1 cellular context compared by ENCODE assay signal in the genomic region with DNA sequence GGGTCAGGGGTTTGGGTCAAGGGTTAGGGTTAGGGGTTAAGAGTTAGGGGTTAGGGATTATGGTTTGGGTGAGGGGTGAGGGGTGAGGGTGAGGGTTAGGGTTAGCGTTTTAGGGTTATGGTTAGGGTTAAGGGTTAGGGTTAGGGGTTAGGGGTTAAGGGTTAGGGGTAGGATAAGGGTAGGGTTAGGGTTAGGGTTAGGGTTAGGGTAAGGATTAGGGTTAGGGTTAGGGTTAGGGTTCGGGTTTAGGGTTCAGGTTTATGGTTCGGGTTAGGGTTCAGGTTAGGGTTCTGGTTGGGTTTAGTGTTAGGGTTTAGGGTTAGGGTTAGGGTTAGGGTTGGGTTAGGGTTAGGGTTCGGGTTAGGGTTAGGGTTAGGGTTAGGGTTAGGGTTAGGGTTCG.
A peak's percentile ranks its signal among the peaks of the same experiment; 100 is the strongest.
TF ChIP-seq lines count a peak whose summit lies in the region.

No MANE protein-coding gene starts in this region.

TF ChIP-seq in K562, 482 proteins besides CTCF, POLR2A, EP300 and RAD21 (continued from another document):
- TF ChIP-seq BCLAF1 (IDR thresholded peaks at IDR 0.05; ENCODE audit: borderline replicate concordance in 1 of 2, control insufficient read depth in 1 of 2, low read depth in 2 of 2, low read length in 1 of 2) = 0 out of 4 replicates have a peak, but pooled peaks of 1 of the 2 experiments have one; percentile 24
- TF ChIP-seq, protein P1, sequence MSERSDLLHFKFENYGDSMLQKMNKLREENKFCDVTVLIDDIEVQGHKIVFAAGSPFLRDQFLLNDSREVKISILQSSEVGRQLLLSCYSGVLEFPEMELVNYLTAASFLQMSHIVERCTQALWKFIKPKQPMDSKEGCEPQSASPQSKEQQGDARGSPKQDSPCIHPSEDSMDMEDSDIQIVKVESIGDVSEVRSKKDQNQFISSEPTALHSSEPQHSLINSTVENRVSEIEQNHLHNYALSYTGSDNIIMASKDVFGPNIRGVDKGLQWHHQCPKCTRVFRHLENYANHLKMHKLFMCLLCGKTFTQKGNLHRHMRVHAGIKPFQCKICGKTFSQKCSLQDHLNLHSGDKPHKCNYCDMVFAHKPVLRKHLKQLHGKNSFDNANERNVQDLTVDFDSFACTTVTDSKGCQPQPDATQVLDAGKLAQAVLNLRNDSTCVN (CRISPR knock-in tag; IDR thresholded peaks at IDR 0.05) = 0 out of 2 replicates have a peak, but pooled peaks have one; percentile 53
- TF ChIP-seq PCBP2 (IDR thresholded peaks at IDR 0.05; ENCODE audit: low read depth, low read length, poor library complexity, severe bottlenecking) = peak; percentile 12
- 0 out of 2 replicates have a peak, but pooled peaks have one; percentile 26 for TF ChIP-seq HLTF (IDR thresholded peaks at IDR 0.05)
- peak; percentile 58 for TF ChIP-seq SUPT5H (IDR thresholded peaks at IDR 0.05)
- peak; percentile 66 for TF ChIP-seq NR2C1 (IDR thresholded peaks at IDR 0.05)
- peak; percentile 48 for TF ChIP-seq NR2C1 (tag; IDR thresholded peaks at IDR 0.05)
- TF ChIP-seq THRB (CRISPR knock-in tag; conservative IDR thresholded peaks at IDR 0.05) = peak; percentile 95
- peak; percentile 80; the same call in 1 of the 2 replicates for TF ChIP-seq HBP1 (CRISPR knock-in tag; IDR thresholded peaks at IDR 0.05)
- TF ChIP-seq NCOA2 (IDR thresholded peaks at IDR 0.05; ENCODE audit: partially characterized antibody in 2 of 2) = peak in 1 of 2 experiments; percentile 36
- peak; percentile 79; the same call in 1 of the 2 replicates for TF ChIP-seq OTX1 (CRISPR knock-in tag; IDR thresholded peaks at IDR 0.05)
TF ChIP-seq in K562: peak in this region for 11; not testable (repeated sequence) for 471.
